8 cellular contexts compared by ENCODE assay signal in genomic region chr4:108849611-108850406, GRCh38.
DNase-seq lines count a peak whose midpoint lies in the region; ATAC-seq and TF ChIP-seq lines count a peak whose summit lies in the region.

No MANE protein-coding gene starts in this region.

- no peak overlapping the region for H3K4me3 ChIP-seq in brain microvascular endothelial cell (ENCODE audit: low read depth, low read length)

- H3K27me3 ChIP-seq in brain microvascular endothelial cell (replicated peaks), result no peaks in the 10 kb centered on the region

- TF ChIP-seq CTCF in brain microvascular endothelial cell (IDR thresholded peaks at IDR 0.05; ENCODE audit: low read depth, low read length, missing control alignments) (no peak), GM10266 (IDR thresholded peaks at IDR 0.05; ENCODE audit: control insufficient read depth, insufficient read depth, low read depth, missing control alignments) (no peak)

- H3K36me3 ChIP-seq in brain microvascular endothelial cell (replicated peaks), result no peaks in the 10 kb centered on the region

- H3K27ac ChIP-seq in brain microvascular endothelial cell, result peak overlapping the region; percentile 54

- ATAC-seq in GM21526 (IDR thresholded peaks at IDR 0.05; ENCODE audit: low FRiP score, unreplicated experiment), result peak; percentile 95
- peak; percentile 73 for ATAC-seq in HG03575 (IDR thresholded peaks at IDR 0.05; ENCODE audit: extremely low read depth, insufficient number of reproducible peaks, low FRiP score, unreplicated experiment)

- DNase-seq in EH (ENCODE audit: low read depth) (peak; percentile 81), brain microvascular endothelial cell (peak; percentile 44), NCI-H774 (lab: John Stamatoyannopoulos, UW) (no peak), DMS114 treated with DMSO at 0.1 percent for 48 hours (lab: John Stamatoyannopoulos, UW; ENCODE audit: unreplicated experiment) (no peak), GM10266 (ENCODE audit: extremely low spot score) (no peak)
- DNase-seq in activated CD8-positive, alpha-beta memory T cell treated with anti-CD3 and anti-CD28 coated beads for 24 hours, result no peak

- in situ Hi-C loops in brain microvascular endothelial cell (cut with HindIII; ENCODE audit: low pct_ligation_motif_present, low sequenced_read_pairs), result no loop called here

Comparison
In these comparisons a context has a peak if more than half of its experiments do, and no peak if none do; other contexts are left out.
1. DNase-seq: peak in EH (single experiment) and brain microvascular endothelial cell (single experiment); none in NCI-H774 (single experiment), DMS114 treated with DMSO at 0.1 percent for 48 hours (single experiment), GM10266 (single experiment) and activated CD8-positive, alpha-beta memory T cell treated with anti-CD3 and anti-CD28 coated beads for 24 hours (single experiment).